In the genomic region with DNA sequence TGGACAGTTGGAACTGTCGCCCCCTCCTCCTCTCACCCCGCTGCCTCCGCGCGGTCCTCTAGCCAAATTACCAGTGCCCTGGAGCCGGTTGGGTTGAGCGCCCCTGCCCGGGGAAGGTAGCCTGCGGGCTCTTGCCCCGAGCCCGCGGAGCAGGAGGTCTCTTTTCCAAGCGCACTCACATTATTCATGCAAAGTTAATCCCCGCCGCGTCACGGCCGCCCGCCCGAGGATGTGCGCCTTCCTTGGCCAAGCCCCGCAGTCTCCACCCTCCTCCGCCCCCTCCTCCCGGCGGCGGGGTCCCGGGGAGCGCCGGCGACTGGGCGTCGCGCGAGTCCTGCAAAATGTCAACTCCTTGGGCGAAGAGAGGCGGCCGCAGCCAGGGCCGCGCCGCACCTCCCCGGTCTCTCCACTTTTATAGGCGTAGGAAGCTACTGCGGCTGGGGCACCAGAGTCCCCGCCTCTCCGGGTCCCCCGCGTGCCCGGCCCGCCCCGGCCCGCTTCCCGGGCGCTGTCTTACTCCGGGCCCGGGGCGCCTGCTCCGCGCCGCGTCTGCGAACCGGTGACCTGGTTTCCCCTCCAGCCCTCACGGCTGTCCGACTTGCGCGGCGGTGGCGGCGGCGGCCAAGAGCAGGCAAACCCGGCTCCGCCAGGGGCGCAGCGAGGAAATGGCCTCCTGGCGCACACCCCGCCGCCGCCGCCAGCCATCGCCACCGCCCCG, we compare ENCODE assay signal across 1 cellular context.
TF ChIP-seq lines count a peak whose summit lies in the region.

A gene (minus strand): TSS at position 235 of the 718 bp plus-strand sequence.

TF ChIP-seq in HEK293, 187 proteins besides CTCF, POLR2A, EP300 and RAD21 (continued from another document):
- TF ChIP-seq, protein P1, sequence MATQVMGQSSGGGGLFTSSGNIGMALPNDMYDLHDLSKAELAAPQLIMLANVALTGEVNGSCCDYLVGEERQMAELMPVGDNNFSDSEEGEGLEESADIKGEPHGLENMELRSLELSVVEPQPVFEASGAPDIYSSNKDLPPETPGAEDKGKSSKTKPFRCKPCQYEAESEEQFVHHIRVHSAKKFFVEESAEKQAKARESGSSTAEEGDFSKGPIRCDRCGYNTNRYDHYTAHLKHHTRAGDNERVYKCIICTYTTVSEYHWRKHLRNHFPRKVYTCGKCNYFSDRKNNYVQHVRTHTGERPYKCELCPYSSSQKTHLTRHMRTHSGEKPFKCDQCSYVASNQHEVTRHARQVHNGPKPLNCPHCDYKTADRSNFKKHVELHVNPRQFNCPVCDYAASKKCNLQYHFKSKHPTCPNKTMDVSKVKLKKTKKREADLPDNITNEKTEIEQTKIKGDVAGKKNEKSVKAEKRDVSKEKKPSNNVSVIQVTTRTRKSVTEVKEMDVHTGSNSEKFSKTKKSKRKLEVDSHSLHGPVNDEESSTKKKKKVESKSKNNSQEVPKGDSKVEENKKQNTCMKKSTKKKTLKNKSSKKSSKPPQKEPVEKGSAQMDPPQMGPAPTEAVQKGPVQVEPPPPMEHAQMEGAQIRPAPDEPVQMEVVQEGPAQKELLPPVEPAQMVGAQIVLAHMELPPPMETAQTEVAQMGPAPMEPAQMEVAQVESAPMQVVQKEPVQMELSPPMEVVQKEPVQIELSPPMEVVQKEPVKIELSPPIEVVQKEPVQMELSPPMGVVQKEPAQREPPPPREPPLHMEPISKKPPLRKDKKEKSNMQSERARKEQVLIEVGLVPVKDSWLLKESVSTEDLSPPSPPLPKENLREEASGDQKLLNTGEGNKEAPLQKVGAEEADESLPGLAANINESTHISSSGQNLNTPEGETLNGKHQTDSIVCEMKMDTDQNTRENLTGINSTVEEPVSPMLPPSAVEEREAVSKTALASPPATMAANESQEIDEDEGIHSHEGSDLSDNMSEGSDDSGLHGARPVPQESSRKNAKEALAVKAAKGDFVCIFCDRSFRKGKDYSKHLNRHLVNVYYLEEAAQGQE (tag by site-specific recombination; IDR thresholded peaks at IDR 0.05), result no peak
- no peak for TF ChIP-seq SCRT1 (tag by site-specific recombination; IDR thresholded peaks at IDR 0.05; ENCODE audit: borderline replicate concordance)
- TF ChIP-seq TCF7L2 (IDR thresholded peaks at IDR 0.05; ENCODE audit: borderline replicate concordance, low read depth, low read length), result no peak
- TF ChIP-seq, protein P2, sequence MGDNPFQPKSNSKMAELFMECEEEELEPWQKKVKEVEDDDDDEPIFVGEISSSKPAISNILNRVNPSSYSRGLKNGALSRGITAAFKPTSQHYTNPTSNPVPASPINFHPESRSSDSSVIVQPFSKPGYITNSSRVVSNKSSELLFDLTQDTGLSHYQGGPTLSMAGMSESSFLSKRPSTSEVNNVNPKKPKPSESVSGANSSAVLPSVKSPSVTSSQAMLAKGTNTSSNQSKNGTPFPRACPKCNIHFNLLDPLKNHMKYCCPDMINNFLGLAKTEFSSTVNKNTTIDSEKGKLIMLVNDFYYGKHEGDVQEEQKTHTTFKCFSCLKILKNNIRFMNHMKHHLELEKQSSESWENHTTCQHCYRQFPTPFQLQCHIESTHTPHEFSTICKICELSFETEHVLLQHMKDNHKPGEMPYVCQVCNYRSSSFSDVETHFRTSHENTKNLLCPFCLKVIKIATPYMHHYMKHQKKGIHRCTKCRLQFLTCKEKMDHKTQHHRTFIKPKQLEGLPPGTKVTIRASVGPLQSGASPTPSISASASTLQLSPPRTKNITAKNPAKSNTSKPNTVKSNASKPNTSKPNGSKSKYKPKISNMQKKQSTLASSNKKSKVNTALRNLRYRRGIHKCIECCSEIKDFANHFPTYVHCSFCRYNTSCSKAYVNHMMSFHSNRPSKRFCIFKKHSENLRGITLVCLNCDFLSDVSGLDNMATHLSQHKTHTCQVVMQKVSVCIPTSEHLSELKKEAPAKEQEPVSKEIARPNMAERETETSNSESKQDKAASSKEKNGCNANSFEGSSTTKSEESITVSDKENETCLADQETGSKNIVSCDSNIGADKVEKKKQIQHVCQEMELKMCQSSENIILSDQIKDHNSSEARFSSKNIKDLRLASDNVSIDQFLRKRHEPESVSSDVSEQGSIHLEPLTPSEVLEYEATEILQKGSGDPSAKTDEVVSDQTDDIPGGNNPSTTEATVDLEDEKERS (tag by site-specific recombination; IDR thresholded peaks at IDR 0.05), result no peak
- TF ChIP-seq ZNF423 (tag by site-specific recombination; IDR thresholded peaks at IDR 0.05), result peak; percentile 37; the same call in 1 of the 2 replicates
- TF ChIP-seq ZNF211 (tag by site-specific recombination; IDR thresholded peaks at IDR 0.05; ENCODE audit: low read depth), result no peak
- no peak for TF ChIP-seq GLI2 (tag by site-specific recombination; IDR thresholded peaks at IDR 0.05; ENCODE audit: borderline replicate concordance, low read depth)
- TF ChIP-seq ZNF621 (tag by site-specific recombination; IDR thresholded peaks at IDR 0.05), result no peak
- TF ChIP-seq ZIC2 (tag by site-specific recombination; IDR thresholded peaks at IDR 0.05), result peak; percentile 70
- no peak for TF ChIP-seq ZNF311 (tag by site-specific recombination; IDR thresholded peaks at IDR 0.05; ENCODE audit: borderline replicate concordance)
- TF ChIP-seq, protein P3, sequence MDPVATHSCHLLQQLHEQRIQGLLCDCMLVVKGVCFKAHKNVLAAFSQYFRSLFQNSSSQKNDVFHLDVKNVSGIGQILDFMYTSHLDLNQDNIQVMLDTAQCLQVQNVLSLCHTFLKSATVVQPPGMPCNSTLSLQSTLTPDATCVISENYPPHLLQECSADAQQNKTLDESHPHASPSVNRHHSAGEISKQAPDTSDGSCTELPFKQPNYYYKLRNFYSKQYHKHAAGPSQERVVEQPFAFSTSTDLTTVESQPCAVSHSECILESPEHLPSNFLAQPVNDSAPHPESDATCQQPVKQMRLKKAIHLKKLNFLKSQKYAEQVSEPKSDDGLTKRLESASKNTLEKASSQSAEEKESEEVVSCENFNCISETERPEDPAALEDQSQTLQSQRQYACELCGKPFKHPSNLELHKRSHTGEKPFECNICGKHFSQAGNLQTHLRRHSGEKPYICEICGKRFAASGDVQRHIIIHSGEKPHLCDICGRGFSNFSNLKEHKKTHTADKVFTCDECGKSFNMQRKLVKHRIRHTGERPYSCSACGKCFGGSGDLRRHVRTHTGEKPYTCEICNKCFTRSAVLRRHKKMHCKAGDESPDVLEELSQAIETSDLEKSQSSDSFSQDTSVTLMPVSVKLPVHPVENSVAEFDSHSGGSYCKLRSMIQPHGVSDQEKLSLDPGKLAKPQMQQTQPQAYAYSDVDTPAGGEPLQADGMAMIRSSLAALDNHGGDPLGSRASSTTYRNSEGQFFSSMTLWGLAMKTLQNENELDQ (tag by site-specific recombination; IDR thresholded peaks at IDR 0.05; ENCODE audit: low read depth), result no peak
- TF ChIP-seq ZNF560 (tag by site-specific recombination; IDR thresholded peaks at IDR 0.05; ENCODE audit: borderline replicate concordance), result no peak
- TF ChIP-seq, protein P4, sequence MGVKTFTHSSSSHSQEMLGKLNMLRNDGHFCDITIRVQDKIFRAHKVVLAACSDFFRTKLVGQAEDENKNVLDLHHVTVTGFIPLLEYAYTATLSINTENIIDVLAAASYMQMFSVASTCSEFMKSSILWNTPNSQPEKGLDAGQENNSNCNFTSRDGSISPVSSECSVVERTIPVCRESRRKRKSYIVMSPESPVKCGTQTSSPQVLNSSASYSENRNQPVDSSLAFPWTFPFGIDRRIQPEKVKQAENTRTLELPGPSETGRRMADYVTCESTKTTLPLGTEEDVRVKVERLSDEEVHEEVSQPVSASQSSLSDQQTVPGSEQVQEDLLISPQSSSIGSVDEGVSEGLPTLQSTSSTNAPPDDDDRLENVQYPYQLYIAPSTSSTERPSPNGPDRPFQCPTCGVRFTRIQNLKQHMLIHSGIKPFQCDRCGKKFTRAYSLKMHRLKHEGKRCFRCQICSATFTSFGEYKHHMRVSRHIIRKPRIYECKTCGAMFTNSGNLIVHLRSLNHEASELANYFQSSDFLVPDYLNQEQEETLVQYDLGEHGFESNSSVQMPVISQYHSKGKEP (tag by site-specific recombination; IDR thresholded peaks at IDR 0.05), result no peak
- TF ChIP-seq, protein P5, sequence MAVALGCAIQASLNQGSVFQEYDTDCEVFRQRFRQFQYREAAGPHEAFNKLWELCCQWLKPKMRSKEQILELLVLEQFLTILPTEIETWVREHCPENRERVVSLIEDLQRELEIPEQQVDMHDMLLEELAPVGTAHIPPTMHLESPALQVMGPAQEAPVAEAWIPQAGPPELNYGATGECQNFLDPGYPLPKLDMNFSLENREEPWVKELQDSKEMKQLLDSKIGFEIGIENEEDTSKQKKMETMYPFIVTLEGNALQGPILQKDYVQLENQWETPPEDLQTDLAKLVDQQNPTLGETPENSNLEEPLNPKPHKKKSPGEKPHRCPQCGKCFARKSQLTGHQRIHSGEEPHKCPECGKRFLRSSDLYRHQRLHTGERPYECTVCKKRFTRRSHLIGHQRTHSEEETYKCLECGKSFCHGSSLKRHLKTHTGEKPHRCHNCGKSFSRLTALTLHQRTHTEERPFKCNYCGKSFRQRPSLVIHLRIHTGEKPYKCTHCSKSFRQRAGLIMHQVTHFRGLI (tag by site-specific recombination; IDR thresholded peaks at IDR 0.05), result no peak
- no peak; the same call in none of the 2 replicates for TF ChIP-seq ZNF660 (tag by site-specific recombination; IDR thresholded peaks at IDR 0.05)
- TF ChIP-seq ZNF777 (tag by site-specific recombination; IDR thresholded peaks at IDR 0.05; ENCODE audit: borderline replicate concordance), result no peak
- TF ChIP-seq, protein P6, sequence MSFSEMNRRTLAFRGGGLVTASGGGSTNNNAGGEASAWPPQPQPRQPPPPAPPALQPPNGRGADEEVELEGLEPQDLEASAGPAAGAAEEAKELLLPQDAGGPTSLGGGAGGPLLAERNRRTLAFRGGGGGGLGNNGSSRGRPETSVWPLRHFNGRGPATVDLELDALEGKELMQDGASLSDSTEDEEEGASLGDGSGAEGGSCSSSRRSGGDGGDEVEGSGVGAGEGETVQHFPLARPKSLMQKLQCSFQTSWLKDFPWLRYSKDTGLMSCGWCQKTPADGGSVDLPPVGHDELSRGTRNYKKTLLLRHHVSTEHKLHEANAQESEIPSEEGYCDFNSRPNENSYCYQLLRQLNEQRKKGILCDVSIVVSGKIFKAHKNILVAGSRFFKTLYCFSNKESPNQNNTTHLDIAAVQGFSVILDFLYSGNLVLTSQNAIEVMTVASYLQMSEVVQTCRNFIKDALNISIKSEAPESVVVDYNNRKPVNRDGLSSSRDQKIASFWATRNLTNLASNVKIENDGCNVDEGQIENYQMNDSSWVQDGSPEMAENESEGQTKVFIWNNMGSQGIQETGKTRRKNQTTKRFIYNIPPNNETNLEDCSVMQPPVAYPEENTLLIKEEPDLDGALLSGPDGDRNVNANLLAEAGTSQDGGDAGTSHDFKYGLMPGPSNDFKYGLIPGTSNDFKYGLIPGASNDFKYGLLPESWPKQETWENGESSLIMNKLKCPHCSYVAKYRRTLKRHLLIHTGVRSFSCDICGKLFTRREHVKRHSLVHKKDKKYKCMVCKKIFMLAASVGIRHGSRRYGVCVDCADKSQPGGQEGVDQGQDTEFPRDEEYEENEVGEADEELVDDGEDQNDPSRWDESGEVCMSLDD (tag by site-specific recombination; IDR thresholded peaks at IDR 0.05), result peak; percentile 56; the same call in 1 of the 2 replicates
- TF ChIP-seq ZNF350 (tag by site-specific recombination; IDR thresholded peaks at IDR 0.05), result no peak
- TF ChIP-seq PRDM1 (tag by site-specific recombination; IDR thresholded peaks at IDR 0.05), result no peak
- no peak for TF ChIP-seq ZNF658 (tag by site-specific recombination; IDR thresholded peaks at IDR 0.05)
- peak; percentile 36; the same call in 1 of the 2 replicates for TF ChIP-seq IKZF3 (tag by site-specific recombination; IDR thresholded peaks at IDR 0.05)
- peak; percentile 93 for TF ChIP-seq KLF8 (tag by site-specific recombination; IDR thresholded peaks at IDR 0.05)
- TF ChIP-seq ZNF354C (tag by site-specific recombination; IDR thresholded peaks at IDR 0.05; ENCODE audit: borderline replicate concordance, low read depth), result no peak
- no peak for TF ChIP-seq ZNF10 (tag by site-specific recombination; IDR thresholded peaks at IDR 0.05)
- peak; percentile 82 for TF ChIP-seq SP2 (tag by site-specific recombination; IDR thresholded peaks at IDR 0.05)
- TF ChIP-seq, protein P7, sequence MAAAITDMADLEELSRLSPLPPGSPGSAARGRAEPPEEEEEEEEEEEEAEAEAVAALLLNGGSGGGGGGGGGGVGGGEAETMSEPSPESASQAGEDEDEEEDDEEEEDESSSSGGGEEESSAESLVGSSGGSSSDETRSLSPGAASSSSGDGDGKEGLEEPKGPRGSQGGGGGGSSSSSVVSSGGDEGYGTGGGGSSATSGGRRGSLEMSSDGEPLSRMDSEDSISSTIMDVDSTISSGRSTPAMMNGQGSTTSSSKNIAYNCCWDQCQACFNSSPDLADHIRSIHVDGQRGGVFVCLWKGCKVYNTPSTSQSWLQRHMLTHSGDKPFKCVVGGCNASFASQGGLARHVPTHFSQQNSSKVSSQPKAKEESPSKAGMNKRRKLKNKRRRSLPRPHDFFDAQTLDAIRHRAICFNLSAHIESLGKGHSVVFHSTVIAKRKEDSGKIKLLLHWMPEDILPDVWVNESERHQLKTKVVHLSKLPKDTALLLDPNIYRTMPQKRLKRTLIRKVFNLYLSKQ (tag by site-specific recombination; IDR thresholded peaks at IDR 0.05; ENCODE audit: borderline replicate concordance), result no peak
- no peak for TF ChIP-seq ZSCAN16 (tag by site-specific recombination; IDR thresholded peaks at IDR 0.05)
